17 cellular contexts compared by ENCODE assay signal in genomic region chr1:243903023-243903422, GRCh38.
DNase-seq lines count a peak whose midpoint lies in the region; ATAC-seq lines count a peak whose summit lies in the region.
"Had no signal": no experiment of that assay in that cellular context is flagged by ENCODE, and none has a peak within 500 bp of the region (broad histone marks: within the 10 kb centered on the region; RNA-seq: fewer than 3 reads in every experiment).

No MANE protein-coding gene starts in this region.

- H3K4me1 Mint-ChIP-seq in effector memory CD8-positive, alpha-beta T cell (ENCODE audit: low read depth in 2 of 2) = no peaks in the 10 kb centered on the region
- H3K4me1 Mint-ChIP-seq: GM23338 had no signal

- H3K27ac Mint-ChIP-seq in effector memory CD8-positive, alpha-beta T cell = no peak overlapping the region
- H3K27ac Mint-ChIP-seq: GM23338 had no signal

- H3K27me3 Mint-ChIP-seq in effector memory CD8-positive, alpha-beta T cell = peaks cover 31 to 42% of the 10 kb centered on the region in 2 donors

- H3K4me3 Mint-ChIP-seq in effector memory CD8-positive, alpha-beta T cell = no peak overlapping the region
- H3K4me3 Mint-ChIP-seq: GM23338 had no signal

- H3K36me3 Mint-ChIP-seq in effector memory CD8-positive, alpha-beta T cell (ENCODE audit: insufficient read depth) = no peaks in the 10 kb centered on the region

- DNase-seq in DMS53 (lab: John Stamatoyannopoulos, UW) = peak; percentile 50
- DNase-seq in NCI-H1694 treated with DMSO at 0.1 percent for 48 hours (lab: John Stamatoyannopoulos, UW) = peak; percentile 97
- peak; percentile 28 for DNase-seq in foreskin melanocyte
- DNase-seq in pons (ENCODE audit: low spot score) = peak; percentile 94
- no peak for DNase-seq in effector memory CD8-positive, alpha-beta T cell
- no peak for DNase-seq in NCI-H1105 treated with DMSO at 0.1 percent for 48 hours (lab: John Stamatoyannopoulos, UW)
- DNase-seq: GF-D8, NCI-H1092 treated with DMSO at 0.1 percent for 48 hours, NCI-H2029, NCI-H2171 treated with DMSO at 0.1 percent for 48 hours, NCI-H748 treated with DMSO at 0.1 percent for 48 hours, SW 1271 had no signal

- no peak for ATAC-seq in HG03460 (IDR thresholded peaks at IDR 0.05; ENCODE audit: unreplicated experiment)
- no peak for ATAC-seq in effector memory CD8-positive, alpha-beta T cell (replicated peaks)
- ATAC-seq: GM12878, GM23338, HCT116, Right ventricle myocardium inferior had no signal

- H3K9me3 Mint-ChIP-seq in effector memory CD8-positive, alpha-beta T cell = no peaks in the 10 kb centered on the region
- H3K9me3 Mint-ChIP-seq: GM23338 had no signal

Comparison
In these comparisons a context has a peak if more than half of its experiments do, and no peak if none do; other contexts are left out.
1. DNase-seq: peak in DMS53 (single experiment), NCI-H1694 treated with DMSO at 0.1 percent for 48 hours (single experiment), foreskin melanocyte (single experiment) and pons (single experiment); none in effector memory CD8-positive, alpha-beta T cell (0 of 3) and NCI-H1105 treated with DMSO at 0.1 percent for 48 hours (single experiment).